8 cellular contexts compared by ENCODE assay signal in the genomic region with DNA sequence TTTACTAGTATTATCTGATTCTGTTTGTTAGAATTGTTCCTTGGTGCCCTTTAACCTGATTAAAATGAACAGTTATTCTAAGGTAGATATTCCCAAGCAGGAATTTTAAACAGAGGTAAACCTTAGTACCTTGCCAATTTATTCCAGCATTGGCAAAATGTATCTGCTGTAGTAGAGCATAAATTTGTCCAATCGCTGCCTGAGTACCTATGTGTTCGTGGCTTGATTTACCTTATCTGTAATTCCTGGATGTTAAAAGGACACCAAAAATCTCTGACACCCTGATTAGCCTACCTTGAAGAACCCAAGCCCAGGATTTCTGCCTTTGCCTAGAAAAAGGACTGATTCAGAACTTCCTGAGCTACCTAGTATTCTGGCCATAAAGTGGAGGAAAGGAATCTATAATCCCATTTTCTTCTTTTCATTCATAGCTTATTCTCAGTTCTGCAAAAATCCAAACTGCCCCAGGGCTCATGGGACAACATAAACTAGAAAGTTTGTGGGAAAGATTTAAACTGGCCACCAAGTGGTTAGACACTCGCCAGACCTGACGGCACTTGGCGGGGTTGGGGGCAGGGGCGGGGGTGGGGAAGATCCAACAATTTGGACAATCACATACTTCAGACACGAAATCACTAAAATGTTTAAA. TPM values are rescaled to one million over a fixed set of nuclear protein-coding genes. Genes with fewer than 3 reads are reported as not detected.
DNase-seq lines count a peak whose midpoint lies in the region; ATAC-seq and TF ChIP-seq lines count a peak whose summit lies in the region.

No MANE protein-coding gene starts in this region.

- no TSS peak for BruUV-seq in Panc1 (replicated peaks; lab: Mats Ljungman, UMichigan)

- CTCF ChIA-PET in Panc1 (lab: Charles Lee): no interaction called here

- H3K9me3 ChIP-seq in DND-41 (ENCODE audit: insufficient read depth, low read length, severe bottlenecking) (peaks cover 2% of the 10 kb centered on the region), Panc1 (ENCODE audit: control insufficient read depth, insufficient read depth, low read depth, low read length) (no peaks in the 10 kb centered on the region)

- peak; percentile 65 for ATAC-seq in DND-41 (ENCODE audit: insufficient read depth, low read depth)
- ATAC-seq in GM21717 (IDR thresholded peaks at IDR 0.05; ENCODE audit: unreplicated experiment): peak; percentile 3
- peak; percentile 48 for ATAC-seq in Panc1
- ATAC-seq in left colon: peak; percentile 37

- intact Hi-C loops in Panc1 (cut with micrococcal nuclease; ENCODE audit: unreplicated experiment) (no loop called here), left colon (cut with DNase I, micrococcal nuclease) (no loop called here)

- H3K27ac ChIP-seq in DND-41 (ENCODE audit: low read length) (peak overlapping the region; percentile 78), Panc1 (ENCODE audit: low read length) (peak overlapping the region; percentile 89)

- in situ Hi-C loops in Panc1 (cut with HindIII; ENCODE audit: low pct_unique_long_range_greater_than_20kb, low sequenced_read_pairs): no loop called here

- H3K9ac ChIP-seq in DND-41 (ENCODE audit: low read depth, low read length): peak overlapping the region; percentile 53

- no peaks in the 10 kb centered on the region for H4K20me1 ChIP-seq in DND-41 (ENCODE audit: insufficient read depth, low read length)

- H2AFZ ChIP-seq in DND-41 (ENCODE audit: low read depth, low read length): peak overlapping the region; percentile 99

- H3K4me1 ChIP-seq in DND-41 (ENCODE audit: insufficient read depth, low read length): peaks cover 17% of the 10 kb centered on the region
- H3K4me1 ChIP-seq in Panc1 (ENCODE audit: control insufficient read depth, insufficient read depth, low read length): peaks cover 7% of the 10 kb centered on the region; the same call in 1 of the 2 replicates

- H3K36me3 ChIP-seq in DND-41 (ENCODE audit: insufficient read depth, low read length) (no peaks in the 10 kb centered on the region), Panc1 (ENCODE audit: control insufficient read depth, insufficient read depth, low read length) (no peaks in the 10 kb centered on the region)

- POLR2A ChIA-PET in Panc1 (lab: Charles Lee): no interaction called here

- DNase-seq in DND-41 (no peak), Panc1 (ENCODE audit: low read depth, low spot score) (no peak), left colon (no peak), NCI-H1436 treated with DMSO at 0.1 percent for 48 hours (lab: John Stamatoyannopoulos, UW) (no peak), activated gamma-delta T cell treated with Interleukin-2 at 50 U/mL for 16 hours (no peak), islet precursor cell (no peak), SKM-1 (lab: John Stamatoyannopoulos, UW; ENCODE audit: unreplicated experiment) (no peak)

- no peak for TF ChIP-seq CTCF in DND-41 (IDR thresholded peaks at IDR 0.05; ENCODE audit: borderline replicate concordance, extremely low read depth, low read length, poor library complexity, severe bottlenecking)
- no peak for TF ChIP-seq CTCF in Panc1 (IDR thresholded peaks at IDR 0.05)

- H3K4me2 ChIP-seq in DND-41 (ENCODE audit: insufficient read depth, low read length): peak overlapping the region; percentile 87

- no peaks in the 10 kb centered on the region for H3K79me2 ChIP-seq in DND-41 (ENCODE audit: insufficient read depth, low read length)

- H3K4me3 ChIP-seq in DND-41 (ENCODE audit: low read depth in 1 of 2, low read length in 2 of 2): peak overlapping the region; percentile 23 to 62
- peak overlapping the region; percentile 40 to 71 for H3K4me3 ChIP-seq in Panc1 (ENCODE audit: low read depth in 2 of 2, low read length in 2 of 2)

- H3K27me3 ChIP-seq in DND-41 (ENCODE audit: insufficient read depth, low read length, poor library complexity): no peaks in the 10 kb centered on the region
- no peaks in the 10 kb centered on the region for H3K27me3 ChIP-seq in Panc1 (ENCODE audit: control insufficient read depth, insufficient read depth, low read length)

RNA-seq across cellular contexts. Expression of gene ZCCHC2, which starts 16.2 kb away (rescaled TPM):
- total RNA-seq in Panc1 (2021; ENCODE audit: unreplicated experiment): 18.2 TPM
- 10.8 TPM for polyA plus RNA-seq in Panc1 (2012; ENCODE audit: insufficient read length)
- 10 to 100 TPM; 20.2 to 23.5 TPM for total RNA-seq in left colon

Comparison
In these comparisons a context has a peak if more than half of its experiments do, and no peak if none do; other contexts are left out.
1. ATAC-seq: peak in every context shown above with its lines; median percentile 65 in DND-41; 48 in Panc1; 37 in left colon; 3 in GM21717.